Comparison of ENCODE assay signal across 17 cellular contexts in genomic region chr2:129056959-129057317, GRCh38.
DNase-seq lines count a peak whose midpoint lies in the region; ATAC-seq and TF ChIP-seq lines count a peak whose summit lies in the region.
"Had no signal": no experiment of that assay in that cellular context is flagged by ENCODE, and none has a peak within 500 bp of the region (broad histone marks: within the 10 kb centered on the region; RNA-seq: fewer than 3 reads in every experiment).

No MANE protein-coding gene starts in this region.

- peak overlapping the region in 9 of 11 experiments; percentile 13 to 87 (median 73); a peak in 16 of 22 replicates for H3K4me2 ChIP-seq in BLaER1 treated with 17β-estradiol and CSF1 and Interleukin-3, amounts not matched to agents 10 nM and 100 nM
- H3K4me2 ChIP-seq: GM23338, PC-9 had no signal

- H3K4me1 ChIP-seq in BLaER1 treated with 17β-estradiol and CSF1 and Interleukin-3, amounts not matched to agents 10 nM and 100 nM: peaks cover 16 to 38% (median 30%) of the 10 kb centered on the region in 10 experiments
- H3K4me1 ChIP-seq in prostate gland (replicated peaks): peaks cover 25% of the 10 kb centered on the region

- 66% methylated on average over 2 of the region's 2 CpGs for WGBS in prostate gland

- H3K4me1 Mint-ChIP-seq in glutamatergic neuron (ENCODE audit: low read depth, unreplicated experiment): peaks cover 14% of the 10 kb centered on the region
- H3K4me1 Mint-ChIP-seq: CD14-positive monocyte, GM23338 had no signal

- peak overlapping the region; percentile 12 for H3K4me3 Mint-ChIP-seq in glutamatergic neuron (ENCODE audit: unreplicated experiment)
- H3K4me3 Mint-ChIP-seq: CD14-positive monocyte, GM23338 had no signal

- H3K27ac ChIP-seq in BLaER1 treated with 17β-estradiol and CSF1 and Interleukin-3, amounts not matched to agents 10 nM and 100 nM: peak overlapping the region in 1 of 11 experiments; percentile 14; a peak in 2 of 22 replicates
- H3K27ac ChIP-seq in VCaP (peak overlapping the region; percentile 100), prostate gland (peak overlapping the region; percentile 79 to 88)
- H3K27ac ChIP-seq: HL-60, PC-9, SK-N-MC had no signal

- H3K27ac Mint-ChIP-seq in glutamatergic neuron (ENCODE audit: unreplicated experiment): no peak overlapping the region
- H3K27ac Mint-ChIP-seq: CD14-positive monocyte, GM23338 had no signal

- no peak for ATAC-seq in GM18870 (IDR thresholded peaks at IDR 0.05; ENCODE audit: unreplicated experiment)
- ATAC-seq: GM23338, Right ventricle myocardium inferior had no signal

- intact Hi-C loops in prostate gland (cut with DNase I): no loop called here

- H3K9me3 ChIP-seq in BLaER1 treated with 17β-estradiol and CSF1 and Interleukin-3, amounts not matched to agents 10 nM and 100 nM (replicated peaks in 1 of 11): no peaks in the 10 kb centered on the region
- no peaks in the 10 kb centered on the region for H3K9me3 ChIP-seq in prostate gland

- H3K4me3 ChIP-seq in BLaER1 treated with 17β-estradiol and CSF1 and Interleukin-3, amounts not matched to agents 10 nM and 100 nM: no peak overlapping the region
- no peak overlapping the region for H3K4me3 ChIP-seq in prostate gland
- H3K4me3 ChIP-seq: GM23338, PC-9, SK-N-MC had no signal

- H3K27me3 ChIP-seq in BLaER1 treated with 17β-estradiol and CSF1 and Interleukin-3, amounts not matched to agents 10 nM and 100 nM: 0 out of 22 replicates have a peak, but pooled peaks cover 0 to 9% (median 0%) of the 10 kb centered on the region in 11 experiments
- no peaks in the 10 kb centered on the region for H3K27me3 ChIP-seq in prostate gland (replicated peaks; ENCODE audit: insufficient read depth)

- no peaks in the 10 kb centered on the region for H3K9me3 Mint-ChIP-seq in glutamatergic neuron (ENCODE audit: unreplicated experiment)
- H3K9me3 Mint-ChIP-seq: GM23338 had no signal

- TF ChIP-seq CTCF in VCaP (conservative IDR thresholded peaks at IDR 0.05): no peak
- TF ChIP-seq CTCF in glutamatergic neuron (IDR thresholded peaks at IDR 0.05; ENCODE audit: partially characterized antibody, unreplicated experiment): no peak
- no peak for TF ChIP-seq CTCF in prostate gland (IDR thresholded peaks at IDR 0.05)

- TF ChIP-seq POLR2A in prostate gland (IDR thresholded peaks at IDR 0.05): no peak

- DNase-seq in glutamatergic neuron (no peak), prostate gland (ENCODE audit: low spot score) (no peak), DMS 273 treated with DMSO at 0.1 percent for 48 hours (lab: John Stamatoyannopoulos, UW) (no peak), NOMO-1 treated with dmso at 0.1 percent for 144 hours (lab: John Stamatoyannopoulos, UW; ENCODE audit: unreplicated experiment) (no peak)
- no peak for DNase-seq in activated CD4-positive, alpha-beta T cell treated with anti-CD3 and anti-CD28 coated beads for 1 hour
- DNase-seq: NCI-H1417 treated with DMSO at 0.1 percent for 48 hours, NCI-H2029, NCI-H774, PC-9 had no signal

- H3K27me3 Mint-ChIP-seq in glutamatergic neuron (ENCODE audit: unreplicated experiment): no peaks in the 10 kb centered on the region

- no peaks in the 10 kb centered on the region for H3K36me3 ChIP-seq in BLaER1 treated with 17β-estradiol and CSF1 and Interleukin-3, amounts not matched to agents 10 nM and 100 nM
- H3K36me3 ChIP-seq in prostate gland: no peaks in the 10 kb centered on the region

- no peaks in the 10 kb centered on the region for H3K36me3 Mint-ChIP-seq in glutamatergic neuron (ENCODE audit: unreplicated experiment)
- H3K36me3 Mint-ChIP-seq: CD14-positive monocyte had no signal

- no peak overlapping the region; a peak in 1 of 22 replicates for H3K9ac ChIP-seq in BLaER1 treated with 17β-estradiol and CSF1 and Interleukin-3, amounts not matched to agents 10 nM and 100 nM

- H4K20me1 ChIP-seq in BLaER1 treated with 17β-estradiol and CSF1 and Interleukin-3, amounts not matched to agents 10 nM and 100 nM: no peaks in the 10 kb centered on the region
